In genomic region chr1:111973150-111973549, GRCh38 we compare ENCODE assay signal across 30 cellular contexts. TPM values are rescaled to one million over a fixed set of nuclear protein-coding genes. Genes with fewer than 3 reads are reported as not detected.
"Had no signal": no experiment of that assay in that cellular context is flagged by ENCODE, and none has a peak within 500 bp of the region (broad histone marks: within the 10 kb centered on the region; RNA-seq: fewer than 3 reads in every experiment).

No MANE protein-coding gene starts in this region.

- H3K4me1 ChIP-seq: colonic mucosa had no signal

- H3K9me3 ChIP-seq: body of pancreas, colonic mucosa, esophagus squamous epithelium, gastroesophageal sphincter had no signal

- H3K27ac ChIP-seq: body of pancreas, colonic mucosa, epithelial cell of prostate, esophagus squamous epithelium, gastroesophageal sphincter, WERI-Rb-1 had no signal

- H3K36me3 ChIP-seq: colonic mucosa, esophagus squamous epithelium, WERI-Rb-1 had no signal

- H3K27me3 ChIP-seq: body of pancreas, colonic mucosa, esophagus squamous epithelium, gastroesophageal sphincter had no signal

- ATAC-seq: activated CD4-positive, CD25-positive, alpha-beta regulatory T cell treated with anti-CD3 and anti-CD28 coated beads, Interleukin-2, amount 50 U/mL, for 24 hours; activated CD8-positive, alpha-beta T cell treated with anti-CD3 and anti-CD28 coated beads for 36 hours; activated T-cell treated with anti-CD3 and anti-CD28 coated beads, Interleukin-2, amount 50 U/mL, for 4 hours; activated T-helper 17 cell treated with anti-CD3 and anti-CD28 coated beads, Interleukin-2, amount 50 U/mL, for 72 hours; body of pancreas; gastroesophageal sphincter; T-cell had no signal

- H3K4me3 ChIP-seq: body of pancreas, colonic mucosa, esophagus squamous epithelium, gastroesophageal sphincter had no signal

- DNase-seq: activated B cell treated with CpG ODN at 0.5 μM for 24 hours; activated CD4-positive, alpha-beta T cell treated with anti-CD3 and anti-CD28 coated beads for 48 hours; activated CD4-positive, alpha-beta T cell treated with anti-CD3 and anti-CD28 coated beads, Interleukin-2, amount 50 U/mL, for 1 hour; activated CD4-positive, alpha-beta T cell treated with anti-CD3 and anti-CD28 coated beads, Interleukin-2, amount 50 U/mL, for 48 hours; activated CD8-positive, alpha-beta memory T cell treated with anti-CD3 and anti-CD28 coated beads for 24 hours; activated CD8-positive, alpha-beta T cell treated with anti-CD3 and anti-CD28 coated beads for 36 hours; activated effector memory CD4-positive, alpha-beta T cell treated with Interleukin-2 at 50 U/mL for 16 hours; activated gamma-delta T cell treated with Interleukin-2 at 50 U/mL for 16 hours; activated naive CD4-positive, alpha-beta T cell treated with anti-CD3 and anti-CD28 coated beads, Interleukin-2, amount 50 U/mL, for 16 hours; activated naive CD4-positive, alpha-beta T cell treated with Interleukin-2 at 50 U/mL for 16 hours; activated T-cell treated with anti-CD3 and anti-CD28 coated beads, Interleukin-2, amount 50 U/mL, for 4 hours; amniotic stem cell; aorta; body of pancreas; central memory CD4-positive, alpha-beta T cell; cerebellar nuclear complex; colonic mucosa; effector CD8-positive, alpha-beta T cell; esophagus squamous epithelium; foreskin melanocyte; T-cell; T-helper 9 cell; WERI-Rb-1 had no signal

RNA-seq across cellular contexts. Expression of gene KCND3, which starts 16.3 kb away (rescaled TPM):
- total RNA-seq: activated CD8-positive, alpha-beta T cell treated with anti-CD3 and anti-CD28 coated beads for 36 hours; activated T-cell treated with anti-CD3 and anti-CD28 coated beads, Interleukin-2, amount 50 U/mL, for 4 hours; activated T-helper 17 cell treated with anti-CD3 and anti-CD28 coated beads, Interleukin-2, amount 50 U/mL, for 72 hours; endothelial cell of umbilical vein; glomerular endothelial cell; T-cell; T-helper 2 cell treated with Interferon-gamma antibody and Interleukin-4, amounts not matched to agents 100 ng/mL and 5 ng/mL, for 36 hours had no signal
